Comparison of ENCODE assay signal across 13 cellular contexts in genomic region chr13:39379667-39380655, GRCh38.
"Had no signal": no experiment of that assay in that cellular context is flagged by ENCODE, and none has a peak within 500 bp of the region (broad histone marks: within the 10 kb centered on the region; RNA-seq: fewer than 3 reads in every experiment).

No MANE protein-coding gene starts in this region.

- ATAC-seq: heart left ventricle, pancreas had no signal

- H3K4me1 Mint-ChIP-seq: stimulated activated naive CD8-positive, alpha-beta T cell treated with anti-CD3 and anti-CD28 coated beads, Interleukin-15, amount 100 ng/mL, for 72 hours had no signal

- H3K4me3 ChIP-seq: heart left ventricle, left ventricle myocardium inferior, pancreas, skin epidermis, thoracic aorta had no signal

- H3K27me3 ChIP-seq: heart left ventricle, pancreas had no signal

- H3K27ac ChIP-seq: heart left ventricle, left ventricle myocardium inferior, pancreas, skin epidermis, thoracic aorta had no signal

- H3K27me3 Mint-ChIP-seq: stimulated activated naive CD8-positive, alpha-beta T cell treated with anti-CD3 and anti-CD28 coated beads, Interleukin-15, amount 100 ng/mL, for 72 hours had no signal

- H3K9me3 ChIP-seq: heart left ventricle, left ventricle myocardium inferior, pancreas, thoracic aorta had no signal

- H3K9me3 Mint-ChIP-seq: activated naive CD4-positive, alpha-beta T cell treated with anti-CD3 and anti-CD28 coated beads, Interleukin-2, amount 50 U/mL, for 72 hours; activated T-cell treated with anti-CD3 and anti-CD28 coated beads, Interleukin-2, amount 50 U/mL, for 24 hours; stimulated activated naive CD8-positive, alpha-beta T cell treated with anti-CD3 and anti-CD28 coated beads, Interleukin-15, amount 100 ng/mL, for 72 hours had no signal

- H3K4me3 Mint-ChIP-seq: activated T-cell treated with anti-CD3 and anti-CD28 coated beads, Interleukin-2, amount 50 U/mL, for 24 hours; stimulated activated naive CD8-positive, alpha-beta T cell treated with anti-CD3 and anti-CD28 coated beads, Interleukin-15, amount 100 ng/mL, for 72 hours had no signal

- DNase-seq: activated CD4-positive, alpha-beta T cell treated with anti-CD3 and anti-CD28 coated beads, Interleukin-2, amount 50 U/mL, for 4 hours; activated CD4-positive, CD25-positive, alpha-beta regulatory T cell treated with anti-CD3 and anti-CD28 coated beads, Interleukin-2, amount 50 U/mL, for 72 hours; activated effector memory CD4-positive, alpha-beta T cell treated with anti-CD3 and anti-CD28 coated beads, Interleukin-2, amount 50 U/mL, for 16 hours; activated T-cell treated with anti-CD3 and anti-CD28 coated beads, Interleukin-2, amount 50 U/mL, for 24 hours; heart left ventricle; left ventricle myocardium inferior; pancreas; stimulated activated CD4-positive, alpha-beta T cell treated with anti-CD3 and anti-CD28 coated beads, Interleukin-4, amount 100 ng/mL, for 4 hours; stimulated activated naive CD8-positive, alpha-beta T cell treated with anti-CD3 and anti-CD28 coated beads, Interleukin-15, amount 100 ng/mL, for 72 hours; T-helper 9 cell had no signal

- H3K27ac Mint-ChIP-seq: activated naive CD4-positive, alpha-beta T cell treated with anti-CD3 and anti-CD28 coated beads, Interleukin-2, amount 50 U/mL, for 72 hours; activated T-cell treated with anti-CD3 and anti-CD28 coated beads, Interleukin-2, amount 50 U/mL, for 24 hours; stimulated activated naive CD8-positive, alpha-beta T cell treated with anti-CD3 and anti-CD28 coated beads, Interleukin-15, amount 100 ng/mL, for 72 hours had no signal

- H3K36me3 ChIP-seq: left ventricle myocardium inferior, pancreas, thoracic aorta had no signal

- H3K4me1 ChIP-seq: pancreas had no signal

- H3K36me3 Mint-ChIP-seq: activated naive CD4-positive, alpha-beta T cell treated with anti-CD3 and anti-CD28 coated beads, Interleukin-2, amount 50 U/mL, for 72 hours had no signal
